ENCODE assay signal across 11 cellular contexts in genomic region chr1:34590211-34590623, GRCh38.
A peak's percentile ranks its signal among the peaks of the same experiment; 100 is the strongest.
DNase-seq lines count a peak whose midpoint lies in the region; ATAC-seq, FAIRE-seq and TF ChIP-seq lines count a peak whose summit lies in the region.
"Had no signal": no experiment of that assay in that cellular context is flagged by ENCODE, and none has a peak within 500 bp of the region (broad histone marks: within the 10 kb centered on the region; RNA-seq: fewer than 3 reads in every experiment).

No MANE protein-coding gene starts in this region.

- H3K79me2 ChIP-seq in K562 (ENCODE audit: control insufficient read depth, insufficient read depth, low read length) (no peaks in the 10 kb centered on the region), neural cell (replicated peaks; ENCODE audit: insufficient read depth, low read length) (no peaks in the 10 kb centered on the region)

- TF ChIP-seq RAD21 in K562 (CRISPR knock-in tag; conservative IDR thresholded peaks at IDR 0.05 in 1 of 2, IDR thresholded peaks at IDR 0.05 in 1 of 2), result no peak
- TF ChIP-seq RAD21 in neural cell (conservative IDR thresholded peaks at IDR 0.05), result peak; percentile 46

- no peak for TF ChIP-seq EP300 in K562 (IDR thresholded peaks at IDR 0.05; ENCODE audit: low read length)
- peak; percentile 60 for TF ChIP-seq EP300 in neural cell (conservative IDR thresholded peaks at IDR 0.05; ENCODE audit: poor library complexity, severe bottlenecking)

- no TSS peak for BruUV-seq in K562 (replicated peaks; lab: Mats Ljungman, UMichigan)

- H3K36me3 ChIP-seq in K562 (ENCODE audit: control insufficient read depth, insufficient read depth, low read length) (no peaks in the 10 kb centered on the region), neural cell (ENCODE audit: insufficient read depth, low read length) (no peaks in the 10 kb centered on the region)
- H3K36me3 ChIP-seq in effector memory CD4-positive, alpha-beta T cell (ENCODE audit: control insufficient read depth, insufficient read depth, low read length), result no peaks in the 10 kb centered on the region
- H3K36me3 ChIP-seq: right atrium auricular region had no signal

- H3K27ac ChIP-seq in K562 (ENCODE audit: extremely low read depth, low read depth, low read length), result no peak overlapping the region
- peak overlapping the region; percentile 78 for H3K27ac ChIP-seq in neural cell (ENCODE audit: low read length)
- H3K27ac ChIP-seq in effector memory CD4-positive, alpha-beta T cell (ENCODE audit: insufficient read depth, low read length, poor library complexity, severe bottlenecking), result no peak overlapping the region
- H3K27ac ChIP-seq: right atrium auricular region had no signal

- CTCF ChIA-PET in K562 (lab: Yijun Ruan, JAX; ENCODE audit: low intra/inter-chr PET ratio), result no interaction called here

- TF ChIP-seq CTCF in K562 (IDR thresholded peaks at IDR 0.05 in 2 of 3, conservative IDR thresholded peaks at IDR 0.05 in 1 of 3; ENCODE audit: insufficient read depth in 2 of 3, low read depth in 1 of 3, low read length in 3 of 3), result no peak
- no peak for TF ChIP-seq CTCF in neural cell (IDR thresholded peaks at IDR 0.05; ENCODE audit: poor library complexity, severe bottlenecking)
- no peak for TF ChIP-seq CTCF in GM13977 (IDR thresholded peaks at IDR 0.05; ENCODE audit: extremely low read depth, insufficient read depth, missing control alignments)

- H3K4me1 ChIP-seq in K562 (replicated peaks in 1 of 2; ENCODE audit: control insufficient read depth in 2 of 2, insufficient read depth in 2 of 2, low read length in 2 of 2), result no peaks in the 10 kb centered on the region
- H3K4me1 ChIP-seq in effector memory CD4-positive, alpha-beta T cell (ENCODE audit: control insufficient read depth, insufficient read depth, low read length, poor library complexity, severe bottlenecking), result no peaks in the 10 kb centered on the region
- H3K4me1 ChIP-seq: right atrium auricular region had no signal

- H3K9me2 ChIP-seq in neural cell (ENCODE audit: insufficient read depth, low read length), result no peaks in the 10 kb centered on the region

- no peak for ATAC-seq in K562

- no peaks in the 10 kb centered on the region; the same call in 1 of the 2 replicates for H4K20me1 ChIP-seq in K562 (replicated peaks; ENCODE audit: control insufficient read depth, insufficient read depth, low read length)
- no peaks in the 10 kb centered on the region for H4K20me1 ChIP-seq in neural cell (ENCODE audit: insufficient read depth)

- H3K27me3 ChIP-seq in K562 (ENCODE audit: control insufficient read depth in 2 of 2, insufficient read depth in 2 of 2, low read length in 2 of 2), result no peaks in the 10 kb centered on the region
- no peaks in the 10 kb centered on the region for H3K27me3 ChIP-seq in neural cell (ENCODE audit: insufficient read depth, low read depth, low read length)
- no peaks in the 10 kb centered on the region for H3K27me3 ChIP-seq in effector memory CD4-positive, alpha-beta T cell (replicated peaks; ENCODE audit: control insufficient read depth, insufficient read depth, low read length, poor library complexity, severe bottlenecking)
- H3K27me3 ChIP-seq: right atrium auricular region had no signal

- no peaks in the 10 kb centered on the region for H3K9me1 ChIP-seq in K562 (ENCODE audit: control insufficient read depth, insufficient read depth, low read length)

- POLR2A ChIA-PET in K562 (lab: Yijun Ruan, JAX), result no interaction called here

- in situ Hi-C loops in K562 (cut with MboI) (no loop called here), GM13977 (cut with MboI; ENCODE audit: low pct_unique_long_range_greater_than_20kb, low sequenced_read_pairs, unreplicated experiment) (loop anchor here (5.0 kb wide), 1 partner anchor 128 kb away; no protein-coding TSS in a partner anchor)

- H3F3A ChIP-seq in neural cell (ENCODE audit: insufficient read depth, low read length, poor library complexity, severe bottlenecking), result peaks cover 5% of the 10 kb centered on the region

- H3K9ac ChIP-seq in K562 (ENCODE audit: insufficient read depth in 1 of 2, low read depth in 2 of 2, low read length in 2 of 2) (no peak overlapping the region), neural cell (ENCODE audit: low read length) (peak overlapping the region; percentile 50)

- H3K9me3 ChIP-seq in K562 (replicated peaks; ENCODE audit: control insufficient read depth, insufficient read depth, low read depth, low read length), result no peaks in the 10 kb centered on the region
- H3K9me3 ChIP-seq in neural cell (ENCODE audit: low read length), result no peaks in the 10 kb centered on the region
- H3K9me3 ChIP-seq in effector memory CD4-positive, alpha-beta T cell (ENCODE audit: control insufficient read depth, low read length), result no peaks in the 10 kb centered on the region
- H3K9me3 ChIP-seq: right atrium auricular region had no signal

- H3K4me2 ChIP-seq in K562 (ENCODE audit: insufficient read depth, low read length) (no peak overlapping the region), neural cell (ENCODE audit: low read length) (no peak overlapping the region)

- FAIRE-seq in K562 (lab: Jason Lieb, UNC), result no peak

- H3K4me3 ChIP-seq in K562 (no peak overlapping the region), neural cell (ENCODE audit: low read length) (peak overlapping the region; percentile 14)
- H3K4me3 ChIP-seq in effector memory CD4-positive, alpha-beta T cell (ENCODE audit: insufficient read depth, low read depth, low read length, poor library complexity, severe bottlenecking), result no peak overlapping the region
- H3K4me3 ChIP-seq: right atrium auricular region had no signal

- DNase-seq in HK-2 (ENCODE audit: unreplicated experiment) (peak; percentile 24), NCI-H2171 (lab: John Stamatoyannopoulos, UW) (peak; percentile 82), K562 (ENCODE audit: extremely low read depth in 1 of 4, low spot score in 3 of 4) (peak in 1 of 4 experiments; percentile 6), GM13977 (ENCODE audit: low spot score) (no peak), HuH-7.5 (ENCODE audit: low spot score) (no peak), AG08396 (ENCODE audit: low spot score) (no peak)
- no peak for DNase-seq in effector memory CD4-positive, alpha-beta T cell
- DNase-seq: activated effector memory CD4-positive, alpha-beta T cell treated with anti-CD3 and anti-CD28 coated beads, Interleukin-2, amount 50 U/mL, for 16 hours; stimulated activated CD8-positive, alpha-beta memory T cell treated with anti-CD3 and anti-CD28 coated beads, Interleukin-4, amount 100 ng/mL, for 48 hours had no signal

- no peak for TF ChIP-seq POLR2A in K562 (conservative IDR thresholded peaks at IDR 0.05)

- intact Hi-C loops in K562 (cut with micrococcal nuclease), result no loop called here

- 0% methylated on average over 4 of the region's 4 CpGs for WGBS in K562 (ENCODE audit: insufficient coverage, low coverage, missing lambda C conversion rate)

- H2AFZ ChIP-seq in K562 (ENCODE audit: low read depth, low read length) (no peak overlapping the region), neural cell (ENCODE audit: low read depth, low read length) (peak overlapping the region; percentile 17)

TF ChIP-seq in K562, 482 proteins besides CTCF, POLR2A, EP300 and RAD21:
- TF ChIP-seq NFIC (IDR thresholded peaks at IDR 0.05) (peak; percentile 75), ILF3 (IDR thresholded peaks at IDR 0.05; ENCODE audit: borderline replicate concordance) (no peak), RFX1 (IDR thresholded peaks at IDR 0.05) (peak; percentile 59)
TF ChIP-seq in K562: peak in this region for 2.

TF ChIP-seq in neural cell, 6 proteins besides CTCF, POLR2A, EP300 and RAD21:
- TF ChIP-seq EZH2 (IDR thresholded peaks at IDR 0.05; ENCODE audit: borderline replicate concordance, insufficient read depth, low read length, poor library complexity, severe bottlenecking) (no peak), REST (IDR thresholded peaks at IDR 0.05; ENCODE audit: borderline replicate concordance) (peak; percentile 67), POLR2AphosphoS5 (IDR thresholded peaks at IDR 0.05) (peak; percentile 64), MXI1 (conservative IDR thresholded peaks at IDR 0.05; ENCODE audit: poor library complexity, severe bottlenecking) (no peak), SMC3 (conservative IDR thresholded peaks at IDR 0.05; ENCODE audit: poor library complexity) (peak; percentile 47)

Comparison
In these comparisons a context has a peak if more than half of its experiments do, and no peak if none do; other contexts are left out.
1. DNase-seq: peak in HK-2 (single experiment) and NCI-H2171 (single experiment); none in effector memory CD4-positive, alpha-beta T cell (0 of 3), GM13977 (single experiment), HuH-7.5 (single experiment) and AG08396 (single experiment).